33 cellular contexts compared by ENCODE assay signal in genomic region chr17:46788300-46788699, GRCh38. TPM values are rescaled to one million over a fixed set of nuclear protein-coding genes. Genes with fewer than 3 reads are reported as not detected.
"Had no signal": no experiment of that assay in that cellular context is flagged by ENCODE, and none has a peak within 500 bp of the region (broad histone marks: within the 10 kb centered on the region; RNA-seq: fewer than 3 reads in every experiment).

No MANE protein-coding gene starts in this region.

- DNase-seq: activated B cell treated with CpG ODN at 0.5 μM for 24 hours; activated CD4-positive, alpha-beta memory T cell treated with anti-CD3 and anti-CD28 coated beads for 36 hours; activated CD4-positive, alpha-beta T cell treated with anti-CD3 and anti-CD28 coated beads for 4 hours; activated CD4-positive, alpha-beta T cell treated with anti-CD3 and anti-CD28 coated beads, Interleukin-2, amount 10 ng/mL, durations not matched to agents 24 days and 14 days; activated CD4-positive, alpha-beta T cell treated with anti-CD3 and anti-CD28 coated beads, Interleukin-2, amount 50 U/mL, for 1 hour; activated CD4-positive, alpha-beta T cell treated with anti-CD3 and anti-CD28 coated beads, Interleukin-2, amount 50 U/mL, for 4 hours; activated CD4-positive, CD25-positive, alpha-beta regulatory T cell treated with anti-CD3 and anti-CD28 coated beads, Interleukin-2, amount 50 U/mL, for 72 hours; activated CD8-positive, alpha-beta memory T cell treated with anti-CD3 and anti-CD28 coated beads, Interleukin-2, amount 50 U/mL, for 4 hours; activated CD8-positive, alpha-beta T cell treated with anti-CD3 and anti-CD28 coated beads for 36 hours; activated effector memory CD4-positive, alpha-beta T cell treated with Interleukin-2 at 50 U/mL for 16 hours; activated gamma-delta T cell treated with Interleukin-2 at 50 U/mL for 16 hours; activated naive CD4-positive, alpha-beta T cell; activated naive CD4-positive, alpha-beta T cell treated with anti-CD3 and anti-CD28 coated beads for 36 hours; activated naive CD4-positive, alpha-beta T cell treated with anti-CD3 and anti-CD28 coated beads, Interleukin-2, amount 50 U/mL, for 16 hours; activated naive CD8-positive, alpha-beta T cell treated with anti-CD3 and anti-CD28 coated beads for 36 hours; activated T-cell treated with anti-CD3 and anti-CD28 coated beads for 4 hours; activated T-cell treated with anti-CD3 and anti-CD28 coated beads, Interleukin-2, amount 50 U/mL, for 24 hours; activated T-cell treated with anti-CD3 and anti-CD28 coated beads, Interleukin-2, amount 50 U/mL, for 48 hours; adrenal gland; amniotic stem cell; aorta; body of pancreas; brain microvascular endothelial cell; central memory CD4-positive, alpha-beta T cell; T-helper 1 cell; T-helper 2 cell; T-helper 9 cell had no signal

- H3K4me1 ChIP-seq: adrenal gland, breast epithelium had no signal

- H3K9me3 Mint-ChIP-seq: activated B cell treated with CpG ODN at 0.5 μM for 24 hours; activated CD4-positive, alpha-beta T cell treated with anti-CD3 and anti-CD28 coated beads, Interleukin-2, amount 10 ng/mL, durations not matched to agents 24 days and 14 days; activated CD8-positive, alpha-beta T cell treated with anti-CD3 and anti-CD28 coated beads for 36 hours; activated naive CD4-positive, alpha-beta T cell treated with anti-CD3 and anti-CD28 coated beads, Interleukin-2, amount 50 U/mL, for 72 hours; activated naive CD8-positive, alpha-beta T cell treated with anti-CD3 and anti-CD28 coated beads for 36 hours; activated T-cell treated with anti-CD3 and anti-CD28 coated beads, Interleukin-2, amount 50 U/mL, for 24 hours; activated T-helper 2 cell treated with anti-CD3 and anti-CD28 coated beads, Interferon-gamma antibody, Interleukin-2, Interleukin-4, amounts not matched to agents 10 μg/mL and 5 μg/mL and 100 μg/mL, durations not matched to agents 14 hours and 24 hours and 36 hours; T-helper 1 cell treated with Interleukin-12 subunit alpha and Interleukin-12 subunit beta and Interleukin-4 antibody, amounts not matched to agents 30 μg/mL and 1 μg/mL, for 36 hours; T-helper 2 cell treated with Interferon-gamma antibody and Interleukin-4, amounts not matched to agents 5 μg/mL and 100 μg/mL, for 36 hours had no signal

- H3K36me3 Mint-ChIP-seq: activated CD4-positive, alpha-beta memory T cell treated with anti-CD3 and anti-CD28 coated beads for 36 hours; activated naive CD4-positive, alpha-beta T cell treated with anti-CD3 and anti-CD28 coated beads, Interleukin-2, amount 50 U/mL, for 72 hours; activated naive CD8-positive, alpha-beta T cell treated with anti-CD3 and anti-CD28 coated beads for 36 hours had no signal

- H3K4me3 Mint-ChIP-seq: activated B cell treated with CpG ODN at 0.5 μM for 24 hours; activated CD4-positive, alpha-beta memory T cell treated with anti-CD3 and anti-CD28 coated beads for 36 hours; activated CD4-positive, alpha-beta T cell treated with anti-CD3 and anti-CD28 coated beads, Interleukin-2, amount 10 ng/mL, durations not matched to agents 24 days and 14 days; activated CD8-positive, alpha-beta T cell treated with anti-CD3 and anti-CD28 coated beads for 36 hours; activated naive CD4-positive, alpha-beta T cell treated with anti-CD3 and anti-CD28 coated beads for 36 hours; activated naive CD8-positive, alpha-beta T cell treated with anti-CD3 and anti-CD28 coated beads for 36 hours; activated T-cell treated with anti-CD3 and anti-CD28 coated beads, Interleukin-2, amount 50 U/mL, for 24 hours; T-helper 1 cell treated with Interleukin-12 subunit alpha and Interleukin-12 subunit beta and Interleukin-4 antibody, amounts not matched to agents 30 μg/mL and 1 μg/mL, for 36 hours; T-helper 2 cell treated with Interferon-gamma antibody and Interleukin-4, amounts not matched to agents 5 μg/mL and 100 μg/mL, for 36 hours had no signal

- H3K4me1 Mint-ChIP-seq: activated B cell treated with CpG ODN at 0.5 μM for 24 hours; activated CD4-positive, alpha-beta T cell treated with anti-CD3 and anti-CD28 coated beads, Interleukin-2, amount 10 ng/mL, durations not matched to agents 24 days and 14 days; activated naive CD8-positive, alpha-beta T cell treated with anti-CD3 and anti-CD28 coated beads for 36 hours had no signal

- H3K27me3 ChIP-seq: body of pancreas, breast epithelium had no signal

- H3K27ac ChIP-seq: adrenal gland, body of pancreas, brain microvascular endothelial cell, breast epithelium, VCaP had no signal

- H3K4me3 ChIP-seq: adrenal gland, body of pancreas, breast epithelium had no signal

- H3K27ac Mint-ChIP-seq: activated B cell treated with CpG ODN at 0.5 μM for 24 hours; activated CD4-positive, alpha-beta memory T cell treated with anti-CD3 and anti-CD28 coated beads for 36 hours; activated CD4-positive, alpha-beta T cell treated with anti-CD3 and anti-CD28 coated beads, Interleukin-2, amount 10 ng/mL, durations not matched to agents 24 days and 14 days; activated CD8-positive, alpha-beta T cell treated with anti-CD3 and anti-CD28 coated beads for 36 hours; activated naive CD4-positive, alpha-beta T cell treated with anti-CD3 and anti-CD28 coated beads for 36 hours; activated naive CD4-positive, alpha-beta T cell treated with anti-CD3 and anti-CD28 coated beads, Interleukin-2, amount 50 U/mL, for 72 hours; activated naive CD8-positive, alpha-beta T cell treated with anti-CD3 and anti-CD28 coated beads for 36 hours; activated T-cell treated with anti-CD3 and anti-CD28 coated beads, Interleukin-2, amount 50 U/mL, for 24 hours; activated T-helper 2 cell treated with anti-CD3 and anti-CD28 coated beads, Interferon-gamma antibody, Interleukin-2, Interleukin-4, amounts not matched to agents 10 μg/mL and 5 μg/mL and 100 μg/mL, durations not matched to agents 14 hours and 24 hours and 36 hours; T-helper 1 cell treated with Interleukin-12 subunit alpha and Interleukin-12 subunit beta and Interleukin-4 antibody, amounts not matched to agents 30 μg/mL and 1 μg/mL, for 36 hours; T-helper 2 cell treated with Interferon-gamma antibody and Interleukin-4, amounts not matched to agents 5 μg/mL and 100 μg/mL, for 36 hours had no signal

- H3K9me3 ChIP-seq: adrenal gland, body of pancreas had no signal

- H3K36me3 ChIP-seq: adrenal gland, brain microvascular endothelial cell, breast epithelium had no signal

RNA-seq across cellular contexts. Expression of gene WNT3, which starts 30.2 kb away (rescaled TPM):
- total RNA-seq: activated naive CD4-positive, alpha-beta T cell treated with anti-CD3 and anti-CD28 coated beads for 36 hours had no signal
